ENCODE assay signal across 29 cellular contexts in genomic region chr2:23482188-23482587, GRCh38.
"Had no signal": no experiment of that assay in that cellular context is flagged by ENCODE, and none has a peak within 500 bp of the region (broad histone marks: within the 10 kb centered on the region; RNA-seq: fewer than 3 reads in every experiment).

No MANE protein-coding gene starts in this region.

- H3K27ac ChIP-seq: cardiac muscle cell, coronary artery, dorsolateral prefrontal cortex, gastrocnemius medialis, left ventricle myocardium inferior, ovary, suprapubic skin had no signal

- H3K4me3 ChIP-seq: adrenal gland, cardiac muscle cell, coronary artery, dorsolateral prefrontal cortex, gastrocnemius medialis, left ventricle myocardium inferior, lung, ovary, prostate gland, sigmoid colon, stomach, suprapubic skin, tibial artery, vagina had no signal

- H3K36me3 ChIP-seq: adrenal gland, cardiac muscle cell, gastrocnemius medialis, left ventricle myocardium inferior, ovary, prostate gland, sigmoid colon, stomach, suprapubic skin, vagina had no signal

- H3K9me3 ChIP-seq: adrenal gland, gastrocnemius medialis, left ventricle myocardium inferior, ovary, prostate gland, sigmoid colon, stomach, suprapubic skin, tibial artery, vagina had no signal

- H3K27me3 Mint-ChIP-seq: activated B cell treated with CpG ODN at 0.5 μM for 24 hours had no signal

- H3K27ac Mint-ChIP-seq: activated B cell treated with CpG ODN at 0.5 μM for 24 hours; activated naive CD4-positive, alpha-beta T cell treated with anti-CD3 and anti-CD28 coated beads, Interleukin-2, amount 50 U/mL, for 72 hours; activated T-cell treated with anti-CD3 and anti-CD28 coated beads, Interleukin-2, amount 50 U/mL, for 72 hours; stimulated activated effector memory CD8-positive, alpha-beta T cell treated with anti-CD3 and anti-CD28 coated beads, Interleukin-12 subunit alpha, Interleukin-12 subunit beta, amount 100 ng/mL, for 72 hours; T-cell had no signal

- DNase-seq: activated B cell treated with CpG ODN at 0.5 μM for 24 hours; activated naive CD4-positive, alpha-beta T cell; activated T-cell treated with anti-CD3 and anti-CD28 coated beads for 4 hours; activated T-cell treated with anti-CD3 and anti-CD28 coated beads, Interleukin-2, amount 50 U/mL, for 72 hours; adrenal gland; cerebellar nuclear complex; effector memory CD4-positive, alpha-beta T cell; gastrocnemius medialis; glutamatergic neuron; left ventricle myocardium inferior; ovary; retina; sigmoid colon; small intestine; stimulated activated CD4-positive, alpha-beta T cell treated with anti-CD3 and anti-CD28 coated beads, Interleukin-4, amount 100 ng/mL, for 24 hours; stomach; T-cell; tibial artery had no signal

- H3K4me3 Mint-ChIP-seq: activated B cell treated with CpG ODN at 0.5 μM for 24 hours; activated T-cell treated with anti-CD3 and anti-CD28 coated beads, Interleukin-2, amount 50 U/mL, for 72 hours; brain; nephron; stimulated activated effector memory CD8-positive, alpha-beta T cell treated with anti-CD3 and anti-CD28 coated beads, Interleukin-12 subunit alpha, Interleukin-12 subunit beta, amount 100 ng/mL, for 72 hours; T-cell had no signal

- H3K4me1 Mint-ChIP-seq: activated B cell treated with CpG ODN at 0.5 μM for 24 hours; stimulated activated effector memory CD8-positive, alpha-beta T cell treated with anti-CD3 and anti-CD28 coated beads, Interleukin-12 subunit alpha, Interleukin-12 subunit beta, amount 100 ng/mL, for 72 hours; T-cell had no signal

- ATAC-seq: activated naive CD4-positive, alpha-beta T cell treated with anti-CD3 and anti-CD28 coated beads, Interleukin-2, amount 50 U/mL, for 72 hours; activated T-cell treated with anti-CD3 and anti-CD28 coated beads, Interleukin-2, amount 50 U/mL, for 72 hours; gastrocnemius medialis; stimulated activated effector memory CD8-positive, alpha-beta T cell treated with anti-CD3 and anti-CD28 coated beads, Interleukin-12 subunit alpha, Interleukin-12 subunit beta, amount 100 ng/mL, for 72 hours; T-cell had no signal

- H3K36me3 Mint-ChIP-seq: activated naive CD4-positive, alpha-beta T cell treated with anti-CD3 and anti-CD28 coated beads, Interleukin-2, amount 50 U/mL, for 72 hours; brain; stimulated activated effector memory CD8-positive, alpha-beta T cell treated with anti-CD3 and anti-CD28 coated beads, Interleukin-12 subunit alpha, Interleukin-12 subunit beta, amount 100 ng/mL, for 72 hours; T-cell had no signal

- H3K4me1 ChIP-seq: prostate gland had no signal

- H3K9me3 Mint-ChIP-seq: activated B cell treated with CpG ODN at 0.5 μM for 24 hours; activated naive CD4-positive, alpha-beta T cell treated with anti-CD3 and anti-CD28 coated beads, Interleukin-2, amount 50 U/mL, for 72 hours; activated T-cell treated with anti-CD3 and anti-CD28 coated beads, Interleukin-2, amount 50 U/mL, for 72 hours; brain; nephron; stimulated activated effector memory CD8-positive, alpha-beta T cell treated with anti-CD3 and anti-CD28 coated beads, Interleukin-12 subunit alpha, Interleukin-12 subunit beta, amount 100 ng/mL, for 72 hours; T-cell had no signal

- H3K27me3 ChIP-seq: adrenal gland, cardiac muscle cell, gastrocnemius medialis, ovary, sigmoid colon, suprapubic skin, tibial artery, vagina had no signal
